In genomic region chr6:38901802-38902522, GRCh38 we compare ENCODE assay signal across 31 cellular contexts.
"Had no signal": no experiment of that assay in that cellular context is flagged by ENCODE, and none has a peak within 500 bp of the region (broad histone marks: within the 10 kb centered on the region; RNA-seq: fewer than 3 reads in every experiment).

No MANE protein-coding gene starts in this region.

- H3K4me3 ChIP-seq: coronary artery, esophagus squamous epithelium, heart right ventricle, lung, mucosa of descending colon, pancreas, right lobe of liver, suprapubic skin, transverse colon, upper lobe of right lung, uterus had no signal

- H3K27me3 Mint-ChIP-seq: progenitor cell of endocrine pancreas; stimulated activated naive CD8-positive, alpha-beta T cell treated with anti-CD3 and anti-CD28 coated beads, Interleukin-15, amount 100 ng/mL, for 72 hours had no signal

- H3K36me3 Mint-ChIP-seq: memory B cell; mesothelial cell of epicardium; naive B cell; natural killer cell treated with Interleukin-12 subunit alpha and Interleukin-12 subunit beta and Interleukin-15 and Interleukin-18, amount 100 ng/mL, for 72 hours; stimulated activated naive B cell treated with anti-CD40 and anti-IgM and Interleukin-4, amounts not matched to agents 10 μg/mL and 1 μg/mL and 100 μg/mL, for 72 hours had no signal

- H3K27ac Mint-ChIP-seq: memory B cell; mesothelial cell of epicardium; naive B cell; natural killer cell treated with Interleukin-12 subunit alpha and Interleukin-12 subunit beta and Interleukin-15 and Interleukin-18, amount 100 ng/mL, for 72 hours; progenitor cell of endocrine pancreas; stimulated activated naive B cell treated with anti-CD40 and anti-IgM and Interleukin-4, amounts not matched to agents 10 μg/mL and 1 μg/mL and 100 μg/mL, for 72 hours; stimulated activated naive CD8-positive, alpha-beta T cell treated with anti-CD3 and anti-CD28 coated beads, Interleukin-15, amount 100 ng/mL, for 72 hours had no signal

- H3K4me1 ChIP-seq: esophagus squamous epithelium, heart right ventricle, pancreas, right lobe of liver, suprapubic skin, transverse colon, upper lobe of right lung, uterus had no signal

- H3K27ac ChIP-seq: coronary artery, esophagus squamous epithelium, heart right ventricle, neutrophil, pancreas, right lobe of liver, suprapubic skin, transverse colon, upper lobe of right lung, uterus had no signal

- DNase-seq: dermis blood vessel endothelial cell; effector memory CD4-positive, alpha-beta T cell; erythroblast; esophagus squamous epithelium; foreskin melanocyte; glutamatergic neuron; heart right ventricle; hippocampal formation; kidney; mucosa of descending colon; naive B cell; pancreas; right lobe of liver; small intestine; stimulated activated CD4-positive, alpha-beta T cell treated with anti-CD3 and anti-CD28 coated beads, Interleukin-15, amount 100 ng/mL, for 24 hours; stimulated activated CD4-positive, alpha-beta T cell treated with anti-CD3 and anti-CD28 coated beads, Interleukin-2, amount 100 ng/mL, for 48 hours; stimulated activated naive B cell treated with anti-CD40 and anti-IgM and Interleukin-4, amounts not matched to agents 10 μg/mL and 1 μg/mL and 100 μg/mL, for 72 hours; stimulated activated naive CD8-positive, alpha-beta T cell treated with anti-CD3 and anti-CD28 coated beads, Interleukin-15, amount 100 ng/mL, for 72 hours; transverse colon; upper lobe of right lung; uterus had no signal

- H3K36me3 ChIP-seq: esophagus squamous epithelium, heart right ventricle, neutrophil, pancreas, right lobe of liver, suprapubic skin, transverse colon, upper lobe of right lung, uterus had no signal

- H3K4me1 Mint-ChIP-seq: memory B cell; mesothelial cell of epicardium; naive B cell; neural crest cell; stimulated activated naive B cell treated with anti-CD40 and anti-IgM and Interleukin-4, amounts not matched to agents 10 μg/mL and 1 μg/mL and 100 μg/mL, for 72 hours; stimulated activated naive CD8-positive, alpha-beta T cell treated with anti-CD3 and anti-CD28 coated beads, Interleukin-15, amount 100 ng/mL, for 72 hours had no signal

- H3K9me3 ChIP-seq: esophagus squamous epithelium, heart right ventricle, mucosa of descending colon, neutrophil, pancreas, right lobe of liver, suprapubic skin, transverse colon, upper lobe of right lung, uterus had no signal

- H3K27me3 ChIP-seq: pancreas, right lobe of liver, suprapubic skin, upper lobe of right lung, uterus had no signal

- H3K4me3 Mint-ChIP-seq: memory B cell; mesothelial cell of epicardium; naive B cell; natural killer cell treated with Interleukin-12 subunit alpha and Interleukin-12 subunit beta and Interleukin-15 and Interleukin-18, amount 100 ng/mL, for 72 hours; neural crest cell; stimulated activated naive B cell treated with anti-CD40 and anti-IgM and Interleukin-4, amounts not matched to agents 10 μg/mL and 1 μg/mL and 100 μg/mL, for 72 hours; stimulated activated naive CD8-positive, alpha-beta T cell treated with anti-CD3 and anti-CD28 coated beads, Interleukin-15, amount 100 ng/mL, for 72 hours had no signal

- ATAC-seq: heart right ventricle; left lobe of liver; mucosa of descending colon; natural killer cell treated with Interleukin-12 subunit alpha and Interleukin-12 subunit beta and Interleukin-15 and Interleukin-18, amount 100 ng/mL, for 72 hours; pancreas; right lobe of liver; stimulated activated naive B cell treated with anti-CD40 and anti-IgM and Interleukin-4, amounts not matched to agents 10 μg/mL and 1 μg/mL and 100 μg/mL, for 72 hours; stimulated activated naive CD8-positive, alpha-beta T cell treated with anti-CD3 and anti-CD28 coated beads, Interleukin-15, amount 100 ng/mL, for 72 hours; upper lobe of right lung had no signal

- H3K9me3 Mint-ChIP-seq: memory B cell; mesothelial cell of epicardium; natural killer cell treated with Interleukin-12 subunit alpha and Interleukin-12 subunit beta and Interleukin-15 and Interleukin-18, amount 100 ng/mL, for 72 hours; neural crest cell; stimulated activated naive B cell treated with anti-CD40 and anti-IgM and Interleukin-4, amounts not matched to agents 10 μg/mL and 1 μg/mL and 100 μg/mL, for 72 hours; stimulated activated naive CD8-positive, alpha-beta T cell treated with anti-CD3 and anti-CD28 coated beads, Interleukin-15, amount 100 ng/mL, for 72 hours had no signal
